Comparison of ENCODE assay signal across 14 cellular contexts in genomic region chr10:132577350-132578005, GRCh38. TPM values are rescaled to one million over a fixed set of nuclear protein-coding genes. Genes with fewer than 3 reads are reported as not detected.
A peak's percentile ranks its signal among the peaks of the same experiment; 100 is the strongest.
DNase-seq lines count a peak whose midpoint lies in the region; ATAC-seq and TF ChIP-seq lines count a peak whose summit lies in the region.
"Had no signal": no experiment of that assay in that cellular context is flagged by ENCODE, and none has a peak within 500 bp of the region (broad histone marks: within the 10 kb centered on the region; RNA-seq: fewer than 3 reads in every experiment).

No MANE protein-coding gene starts in this region.

- no peak overlapping the region for H3K27ac Mint-ChIP-seq in activated T-helper 1 cell treated with anti-CD3 and anti-CD28 coated beads, Interleukin-12 subunit alpha, Interleukin-12 subunit beta, Interleukin-2, Interleukin-4 antibody, amounts not matched to agents 30 ng/mL and 10 ng/mL and 1 ng/mL, durations not matched to agents 14 hours and 24 hours and 36 hours
- H3K27ac Mint-ChIP-seq: activated T-helper 2 cell treated with anti-CD3 and anti-CD28 coated beads, Interferon-gamma antibody, Interleukin-2, Interleukin-4, amounts not matched to agents 10 μg/mL and 5 μg/mL and 100 μg/mL, durations not matched to agents 14 hours and 24 hours and 36 hours; CD4-positive, alpha-beta memory T cell had no signal

- no peak overlapping the region for H3K4me3 Mint-ChIP-seq in activated T-helper 1 cell treated with anti-CD3 and anti-CD28 coated beads, Interleukin-12 subunit alpha, Interleukin-12 subunit beta, Interleukin-2, Interleukin-4 antibody, amounts not matched to agents 30 ng/mL and 10 ng/mL and 1 ng/mL, durations not matched to agents 14 hours and 24 hours and 36 hours
- H3K4me3 Mint-ChIP-seq: CD4-positive, alpha-beta memory T cell had no signal

- peaks cover 3% of the 10 kb centered on the region for H3K36me3 Mint-ChIP-seq in activated T-helper 1 cell treated with anti-CD3 and anti-CD28 coated beads, Interleukin-12 subunit alpha, Interleukin-12 subunit beta, Interleukin-2, Interleukin-4 antibody, amounts not matched to agents 30 ng/mL and 10 ng/mL and 1 ng/mL, durations not matched to agents 14 hours and 24 hours and 36 hours (ENCODE audit: low read depth)

- ATAC-seq in HG02763 (IDR thresholded peaks at IDR 0.05; ENCODE audit: unreplicated experiment) = no peak
- ATAC-seq: stimulated activated naive CD8-positive, alpha-beta T cell treated with anti-CD3 and anti-CD28 coated beads, Interleukin-15, amount 100 ng/mL, for 72 hours had no signal

- no peaks in the 10 kb centered on the region for H3K9me3 Mint-ChIP-seq in activated T-helper 1 cell treated with anti-CD3 and anti-CD28 coated beads, Interleukin-12 subunit alpha, Interleukin-12 subunit beta, Interleukin-2, Interleukin-4 antibody, amounts not matched to agents 30 ng/mL and 10 ng/mL and 1 ng/mL, durations not matched to agents 14 hours and 24 hours and 36 hours
- H3K9me3 Mint-ChIP-seq: activated T-helper 2 cell treated with anti-CD3 and anti-CD28 coated beads, Interferon-gamma antibody, Interleukin-2, Interleukin-4, amounts not matched to agents 10 μg/mL and 5 μg/mL and 100 μg/mL, durations not matched to agents 14 hours and 24 hours and 36 hours; CD4-positive, alpha-beta memory T cell; stimulated activated naive CD8-positive, alpha-beta T cell treated with anti-CD3 and anti-CD28 coated beads, Interleukin-15, amount 100 ng/mL, for 72 hours had no signal

- peaks cover 6% of the 10 kb centered on the region for H3K27me3 Mint-ChIP-seq in activated T-helper 1 cell treated with anti-CD3 and anti-CD28 coated beads, Interleukin-12 subunit alpha, Interleukin-12 subunit beta, Interleukin-2, Interleukin-4 antibody, amounts not matched to agents 30 ng/mL and 10 ng/mL and 1 ng/mL, durations not matched to agents 14 hours and 24 hours and 36 hours (ENCODE audit: insufficient read depth)
- H3K27me3 Mint-ChIP-seq: CD4-positive, alpha-beta memory T cell had no signal

- CTCF ChIA-PET in HEK293T (lab: Yijun Ruan, JAX) = no interaction called here

- H3K4me3 ChIP-seq in fibroblast of villous mesenchyme (ENCODE audit: low read depth, low read length) = no peak overlapping the region

- intact Hi-C loops in activated T-helper 1 cell treated with anti-CD3 and anti-CD28 coated beads, Interleukin-12 subunit alpha, Interleukin-12 subunit beta, Interleukin-2, Interleukin-4 antibody, amounts not matched to agents 30 ng/mL and 10 ng/mL and 1 ng/mL, durations not matched to agents 14 hours and 24 hours and 36 hours (cut with micrococcal nuclease) = no loop called here

- DNase-seq in AG09319 (ENCODE audit: extremely low read depth, low read depth) (no peak), OCI-M1 (lab: John Stamatoyannopoulos, UW) (peak; percentile 40), fibroblast of villous mesenchyme (ENCODE audit: low read depth) (peak; percentile 22), myocyte (ENCODE audit: low read depth) (peak; percentile 45), HEK293T (ENCODE audit: extremely low spot score) (no peak), NCI-H774 (lab: John Stamatoyannopoulos, UW) (no peak)
- no peak for DNase-seq in activated T-helper 1 cell treated with anti-CD3 and anti-CD28 coated beads, Interleukin-12 subunit alpha, Interleukin-12 subunit beta, Interleukin-2, Interleukin-4 antibody, amounts not matched to agents 30 ng/mL and 10 ng/mL and 1 ng/mL, durations not matched to agents 14 hours and 24 hours and 36 hours (ENCODE audit: low spot score)
- DNase-seq: CD4-positive, alpha-beta memory T cell; effector memory CD4-positive, alpha-beta T cell; NCI-H446 treated with DMSO at 0.1 percent for 48 hours; stimulated activated CD4-positive, alpha-beta T cell treated with anti-CD3 and anti-CD28 coated beads, Interleukin-12 subunit alpha, Interleukin-12 subunit beta, amount 100 ng/mL, for 4 hours; stimulated activated naive CD8-positive, alpha-beta T cell treated with anti-CD3 and anti-CD28 coated beads, Interleukin-15, amount 100 ng/mL, for 72 hours had no signal

- TF ChIP-seq CTCF in AG09319 (IDR thresholded peaks at IDR 0.05; ENCODE audit: low read depth, low read length) (peak; percentile 9), fibroblast of villous mesenchyme (IDR thresholded peaks at IDR 0.05; ENCODE audit: insufficient read depth, low read depth, low read length) (peak; percentile 38)

- POLR2A ChIA-PET in HEK293T (lab: Yijun Ruan, JAX) = no interaction called here

- H3K4me1 Mint-ChIP-seq in activated T-helper 1 cell treated with anti-CD3 and anti-CD28 coated beads, Interleukin-12 subunit alpha, Interleukin-12 subunit beta, Interleukin-2, Interleukin-4 antibody, amounts not matched to agents 30 ng/mL and 10 ng/mL and 1 ng/mL, durations not matched to agents 14 hours and 24 hours and 36 hours (ENCODE audit: low read depth) = peaks cover 25% of the 10 kb centered on the region

TF ChIP-seq in HEK293T, 16 proteins besides CTCF, POLR2A, EP300 and RAD21:
- no peak for TF ChIP-seq HDGF (IDR thresholded peaks at IDR 0.05; ENCODE audit: borderline replicate concordance)
- no peak for TF ChIP-seq SP1 (IDR thresholded peaks at IDR 0.05)
- no peak for TF ChIP-seq CTBP1 (IDR thresholded peaks at IDR 0.05; ENCODE audit: borderline replicate concordance)
- TF ChIP-seq L3MBTL2 (conservative IDR thresholded peaks at IDR 0.05) = no peak
- TF ChIP-seq, protein P1, sequence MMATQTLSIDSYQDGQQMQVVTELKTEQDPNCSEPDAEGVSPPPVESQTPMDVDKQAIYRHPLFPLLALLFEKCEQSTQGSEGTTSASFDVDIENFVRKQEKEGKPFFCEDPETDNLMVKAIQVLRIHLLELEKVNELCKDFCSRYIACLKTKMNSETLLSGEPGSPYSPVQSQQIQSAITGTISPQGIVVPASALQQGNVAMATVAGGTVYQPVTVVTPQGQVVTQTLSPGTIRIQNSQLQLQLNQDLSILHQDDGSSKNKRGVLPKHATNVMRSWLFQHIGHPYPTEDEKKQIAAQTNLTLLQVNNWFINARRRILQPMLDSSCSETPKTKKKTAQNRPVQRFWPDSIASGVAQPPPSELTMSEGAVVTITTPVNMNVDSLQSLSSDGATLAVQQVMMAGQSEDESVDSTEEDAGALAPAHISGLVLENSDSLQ (IDR thresholded peaks at IDR 0.05) = no peak
- no peak for TF ChIP-seq NFRKB (IDR thresholded peaks at IDR 0.05)
- TF ChIP-seq ARNT (IDR thresholded peaks at IDR 0.05) = no peak
- TF ChIP-seq FOXK2 (IDR thresholded peaks at IDR 0.05) = no peak
- no peak for TF ChIP-seq TARDBP (IDR thresholded peaks at IDR 0.05)
- no peak for TF ChIP-seq SUZ12 (IDR thresholded peaks at IDR 0.05)
- TF ChIP-seq ELF4 (IDR thresholded peaks at IDR 0.05) = no peak
- TF ChIP-seq BHLHE40 (IDR thresholded peaks at IDR 0.05; ENCODE audit: borderline replicate concordance) = no peak
- no peak for TF ChIP-seq ZNF384 (IDR thresholded peaks at IDR 0.05)
- TF ChIP-seq FOXA1 (IDR thresholded peaks at IDR 0.05) = no peak
- TF ChIP-seq FOXM1 (IDR thresholded peaks at IDR 0.05; ENCODE audit: borderline replicate concordance) = no peak
- TF ChIP-seq LEF1 (IDR thresholded peaks at IDR 0.05; ENCODE audit: borderline replicate concordance) = no peak

RNA-seq across cellular contexts. Expression of gene INPP5A, which starts 39.9 kb away (rescaled TPM):
- total RNA-seq in fibroblast of villous mesenchyme (33.2 and 36.7 TPM in 2 replicates), myocyte (15.8 and 48.6 TPM in 2 replicates)
- 11.0 TPM for polyA plus RNA-seq in myocyte (2012)
- total RNA-seq in activated T-helper 1 cell treated with anti-CD3 and anti-CD28 coated beads, Interleukin-12 subunit alpha, Interleukin-12 subunit beta, Interleukin-2, Interleukin-4 antibody, amounts not matched to agents 30 ng/mL and 10 ng/mL and 1 ng/mL, durations not matched to agents 14 hours and 24 hours and 36 hours = 11.1 and 13.4 TPM in 2 replicates

Comparison
In these comparisons a context has a peak if more than half of its experiments do, and no peak if none do; other contexts are left out.
1. DNase-seq: peak in OCI-M1 (single experiment), fibroblast of villous mesenchyme (single experiment) and myocyte (single experiment); none in AG09319 (single experiment), HEK293T (single experiment), activated T-helper 1 cell treated with anti-CD3 and anti-CD28 coated beads, Interleukin-12 subunit alpha, Interleukin-12 subunit beta, Interleukin-2, Interleukin-4 antibody, amounts not matched to agents 30 ng/mL and 10 ng/mL and 1 ng/mL, durations not matched to agents 14 hours and 24 hours and 36 hours (single experiment) and NCI-H774 (single experiment).